ENCODE assay signal across 14 cellular contexts in the genomic region with DNA sequence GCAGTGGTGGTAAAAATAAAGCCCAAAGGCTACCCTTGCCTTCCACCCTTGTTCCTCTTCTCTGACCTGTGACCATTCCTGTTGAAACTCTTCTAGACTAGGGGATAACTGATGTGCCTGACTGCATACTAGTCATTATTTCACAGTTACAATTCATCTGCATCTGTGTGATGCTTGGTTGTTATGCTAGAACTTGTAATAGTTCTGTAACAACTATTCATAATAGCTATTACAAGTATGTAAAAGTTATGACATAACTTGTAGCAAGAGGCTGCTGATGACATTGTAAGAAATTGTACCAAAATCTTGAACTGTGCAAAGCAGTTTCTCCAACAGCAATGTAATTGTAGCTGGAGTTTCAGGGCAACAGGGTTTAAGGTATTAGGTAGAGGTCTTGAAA. TPM values are rescaled to one million over a fixed set of nuclear protein-coding genes. Genes with fewer than 3 reads are reported as not detected.
DNase-seq lines count a peak whose midpoint lies in the region; ATAC-seq and TF ChIP-seq lines count a peak whose summit lies in the region.
"Had no signal": no experiment of that assay in that cellular context is flagged by ENCODE, and none has a peak within 500 bp of the region (broad histone marks: within the 10 kb centered on the region; RNA-seq: fewer than 3 reads in every experiment).

No MANE protein-coding gene starts in this region.

- H3K27ac ChIP-seq in GM23248: peak overlapping the region; percentile 78
- H3K27ac ChIP-seq in RWPE2 (ENCODE audit: poor library complexity, severe bottlenecking): peak overlapping the region; percentile 84
- peak overlapping the region; percentile 65 for H3K27ac ChIP-seq in fibroblast of lung (ENCODE audit: insufficient read depth, low read length)

- H3K9me3 ChIP-seq in GM23248 (ENCODE audit: low read depth) (no peaks in the 10 kb centered on the region), RWPE2 (ENCODE audit: severe bottlenecking) (no peaks in the 10 kb centered on the region), fibroblast of lung (ENCODE audit: control insufficient read depth, insufficient read depth, low read depth, low read length) (no peaks in the 10 kb centered on the region), skeletal muscle satellite cell (replicated peaks; ENCODE audit: low read length) (peaks cover 3% of the 10 kb centered on the region)

- no peak for TF ChIP-seq CTCF in RWPE2 (IDR thresholded peaks at IDR 0.05; ENCODE audit: poor library complexity, severe bottlenecking)
- no peak for TF ChIP-seq CTCF in fibroblast of lung (conservative IDR thresholded peaks at IDR 0.05 in 1 of 2, IDR thresholded peaks at IDR 0.05 in 1 of 2; ENCODE audit: low read depth in 1 of 2, low read length in 2 of 2)

- H2AFZ ChIP-seq in GM23248: no peak overlapping the region
- no peak overlapping the region for H2AFZ ChIP-seq in fibroblast of lung (ENCODE audit: low read length)

- H3K4me2 ChIP-seq in GM23248 (ENCODE audit: unreplicated experiment) (no peak overlapping the region), fibroblast of lung (ENCODE audit: extremely low read depth, insufficient read depth, low read length) (no peak overlapping the region), skeletal muscle satellite cell (ENCODE audit: low read length) (no peak overlapping the region)

- H3K4me1 ChIP-seq in GM23248 (ENCODE audit: insufficient read depth) (peaks cover 38% of the 10 kb centered on the region), RWPE2 (ENCODE audit: insufficient read depth, poor library complexity, severe bottlenecking) (peaks cover 31% of the 10 kb centered on the region), fibroblast of lung (ENCODE audit: control insufficient read depth, extremely low read depth, insufficient read depth, low read length) (peaks cover 6% of the 10 kb centered on the region), skeletal muscle satellite cell (ENCODE audit: control insufficient read depth, insufficient read depth, low read length) (peaks cover 60% of the 10 kb centered on the region)

- no peaks in the 10 kb centered on the region for H3K27me3 ChIP-seq in GM23248 (replicated peaks; ENCODE audit: insufficient read depth)
- H3K27me3 ChIP-seq in RWPE2 (ENCODE audit: insufficient read depth, poor library complexity, severe bottlenecking): no peaks in the 10 kb centered on the region
- no peaks in the 10 kb centered on the region for H3K27me3 ChIP-seq in fibroblast of lung (ENCODE audit: control insufficient read depth, insufficient read depth, low read length)
- no peaks in the 10 kb centered on the region for H3K27me3 ChIP-seq in skeletal muscle satellite cell (ENCODE audit: control insufficient read depth, insufficient read depth, low read length)
- H3K27me3 ChIP-seq: BLaER1 treated with 17β-estradiol and CSF1 and Interleukin-3, amounts not matched to agents 10 nM and 100 nM had no signal

- H3K9ac ChIP-seq in GM23248 (no peak overlapping the region; the same call in 1 of the 2 replicates), fibroblast of lung (ENCODE audit: insufficient read depth, low read length) (no peak overlapping the region), skeletal muscle satellite cell (ENCODE audit: low read depth, low read length) (peak overlapping the region; percentile 70)

- H4K20me1 ChIP-seq in GM23248 (ENCODE audit: insufficient read depth): no peaks in the 10 kb centered on the region; the same call in 1 of the 2 replicates
- no peaks in the 10 kb centered on the region for H4K20me1 ChIP-seq in fibroblast of lung (ENCODE audit: control insufficient read depth, extremely low read depth, insufficient read depth, low read length)

- H3K4me3 ChIP-seq in GM23248: no peak overlapping the region
- no peak overlapping the region for H3K4me3 ChIP-seq in RWPE2 (ENCODE audit: severe bottlenecking)
- H3K4me3 ChIP-seq in fibroblast of lung (replicated peaks in 1 of 4; ENCODE audit: control extremely low read depth in 1 of 4, insufficient read depth in 1 of 4, low read depth in 3 of 4, low read length in 4 of 4): no peak overlapping the region
- H3K4me3 ChIP-seq in skeletal muscle satellite cell (ENCODE audit: low read length): no peak overlapping the region
- H3K4me3 ChIP-seq: BLaER1 treated with 17β-estradiol and CSF1 and Interleukin-3, amounts not matched to agents 10 nM and 100 nM had no signal

- ATAC-seq in RWPE2 (ENCODE audit: low read depth) (no peak), GM19395 (IDR thresholded peaks at IDR 0.05; ENCODE audit: unreplicated experiment) (no peak)
- ATAC-seq: HepG2 had no signal

- H3K9me2 ChIP-seq in GM23248 (ENCODE audit: insufficient read depth): no peaks in the 10 kb centered on the region

- H3K79me2 ChIP-seq in GM23248 (ENCODE audit: insufficient read depth): peaks cover 23% of the 10 kb centered on the region
- H3K79me2 ChIP-seq in fibroblast of lung (ENCODE audit: control insufficient read depth, insufficient read depth, low read length): peaks cover 24% of the 10 kb centered on the region

- no peaks in the 10 kb centered on the region for H3K36me3 ChIP-seq in GM23248 (ENCODE audit: low read depth)
- peaks cover under 1% of the 10 kb centered on the region; the same call in 1 of the 2 replicates for H3K36me3 ChIP-seq in RWPE2 (ENCODE audit: low read depth)
- H3K36me3 ChIP-seq in fibroblast of lung (ENCODE audit: control insufficient read depth, insufficient read depth, low read length): no peaks in the 10 kb centered on the region
- H3K36me3 ChIP-seq in skeletal muscle satellite cell (ENCODE audit: insufficient read depth, low read length): peaks cover 7% of the 10 kb centered on the region

- in situ Hi-C loops in GM23248 (cut with MboI): no loop called here

- H3F3A ChIP-seq in GM23248 (ENCODE audit: insufficient read depth): peaks cover 33% of the 10 kb centered on the region

- peak; percentile 30 for DNase-seq in GM23248
- DNase-seq in RWPE2 (ENCODE audit: low spot score): no peak
- DNase-seq in fibroblast of lung (ENCODE audit: low read depth in 2 of 2): peak in 1 of 2 donors; percentile 49
- no peak for DNase-seq in activated effector memory CD4-positive, alpha-beta T cell treated with Interleukin-2 at 50 U/mL for 16 hours
- DNase-seq in NCI-H146 treated with DMSO at 0.1 percent for 48 hours (lab: John Stamatoyannopoulos, UW; ENCODE audit: unreplicated experiment): no peak
- DNase-seq: DMS 273 treated with DMSO at 0.1 percent for 48 hours, MM.1S, NCI-H1930, NCI-H2171 treated with DMSO at 0.1 percent for 48 hours, NCI-H82 had no signal

RNA-seq across cellular contexts. Expression of a gene that starts 2.4 kb away (rescaled TPM):
- 32.4 and 38.7 TPM in 2 replicates for total RNA-seq in GM23248 (2014; rRNA removed; shearing (Covaris generic))
- polyA plus RNA-seq in GM23248 (2016; fragmentation: Nextera tagmentation; extraction: Ambion mirVana): 25.8 and 27.1 TPM in 2 replicates
- total RNA-seq in fibroblast of lung: 18.5 and 29.2 TPM in 2 replicates
- polyA plus RNA-seq in fibroblast of lung: 25.0 and 35.3 TPM in 2 replicates
- polyA plus RNA-seq in fibroblast of lung (2012): 29.7 and 42.1 TPM in 2 replicates
- 104 and 105 TPM in 2 replicates for polyA minus RNA-seq in fibroblast of lung (ENCODE audit: low replicate concordance)
- 29.1 and 43.3 TPM in 2 replicates for total RNA-seq in skeletal muscle satellite cell (2012; rRNA removed)
